ENCODE assay signal across 8 cellular contexts in genomic region chr22:44684506-44685383, GRCh38. TPM values are rescaled to one million over a fixed set of nuclear protein-coding genes. Genes with fewer than 3 reads are reported as not detected.
DNase-seq lines count a peak whose midpoint lies in the region; ATAC-seq lines count a peak whose summit lies in the region.

No MANE protein-coding gene starts in this region.

- peak overlapping the region; percentile 83 for H3K27ac Mint-ChIP-seq in activated CD4-positive, alpha-beta memory T cell treated with anti-CD3 and anti-CD28 coated beads, Interleukin-2, amount 10 ng/mL, durations not matched to agents 7 days and 5 days
- peak overlapping the region; percentile 42 for H3K27ac Mint-ChIP-seq in memory B cell

- peaks cover 60% of the 10 kb centered on the region for H3K4me1 Mint-ChIP-seq in activated CD4-positive, alpha-beta memory T cell treated with anti-CD3 and anti-CD28 coated beads, Interleukin-2, amount 10 ng/mL, durations not matched to agents 7 days and 5 days
- peaks cover 24% of the 10 kb centered on the region for H3K4me1 Mint-ChIP-seq in memory B cell

- H3K9me3 Mint-ChIP-seq in activated CD4-positive, alpha-beta memory T cell treated with anti-CD3 and anti-CD28 coated beads, Interleukin-2, amount 10 ng/mL, durations not matched to agents 7 days and 5 days = no peaks in the 10 kb centered on the region
- no peaks in the 10 kb centered on the region for H3K9me3 Mint-ChIP-seq in memory B cell

- CTCF ChIA-PET in activated CD4-positive, alpha-beta memory T cell treated with anti-CD3 and anti-CD28 coated beads, Interleukin-2, amount 10 ng/mL, durations not matched to agents 7 days and 5 days (lab: Charles Lee) = interaction anchor here (0.6 to 8.6 kb wide), 26 partner anchors 10 to 692 kb away, joined by 3 to 146 read pairs (median 5); partner anchors contain the start of gene PARVG

- DNase-seq in AG08395 (ENCODE audit: low spot score) = peak; percentile 95
- peak; percentile 52 for DNase-seq in NCI-H82 treated with DMSO at 0.1 percent for 48 hours (lab: John Stamatoyannopoulos, UW; ENCODE audit: unreplicated experiment)
- DNase-seq in activated CD4-positive, alpha-beta memory T cell treated with anti-CD3 and anti-CD28 coated beads, Interleukin-2, amount 10 ng/mL, durations not matched to agents 7 days and 5 days = peak; percentile 91
- peak; percentile 92 for DNase-seq in ecto neural progenitor cell (ENCODE audit: low spot score)
- DNase-seq in memory B cell (ENCODE audit: low spot score in 2 of 2) = peak; percentile 62 to 76
- peak; percentile 79 to 82 for DNase-seq in stimulated activated CD8-positive, alpha-beta memory T cell treated with anti-CD3 and anti-CD28 coated beads, Interleukin-15, amount 100 ng/mL, for 48 hours (ENCODE audit: low read depth in 2 of 2)

- H3K27me3 Mint-ChIP-seq in activated CD4-positive, alpha-beta memory T cell treated with anti-CD3 and anti-CD28 coated beads, Interleukin-2, amount 10 ng/mL, durations not matched to agents 7 days and 5 days = peaks cover 3% of the 10 kb centered on the region
- peaks cover 6% of the 10 kb centered on the region for H3K27me3 Mint-ChIP-seq in memory B cell

- H3K4me3 Mint-ChIP-seq in activated CD4-positive, alpha-beta memory T cell treated with anti-CD3 and anti-CD28 coated beads, Interleukin-2, amount 10 ng/mL, durations not matched to agents 7 days and 5 days = peak overlapping the region; percentile 33
- peak overlapping the region; percentile 45 for H3K4me3 Mint-ChIP-seq in memory B cell

- POLR2A ChIA-PET in activated CD4-positive, alpha-beta memory T cell treated with anti-CD3 and anti-CD28 coated beads, Interleukin-2, amount 10 ng/mL, durations not matched to agents 7 days and 5 days (lab: Charles Lee) = interaction anchor here (0.8 to 7.7 kb wide), 5 partner anchors 16 to 730 kb away, joined by 3 to 92 read pairs (median 3); partner anchors contain the start of gene SAMM50

- H3K36me3 Mint-ChIP-seq in activated CD4-positive, alpha-beta memory T cell treated with anti-CD3 and anti-CD28 coated beads, Interleukin-2, amount 10 ng/mL, durations not matched to agents 7 days and 5 days (ENCODE audit: low read depth) = peaks cover 4% of the 10 kb centered on the region
- H3K36me3 Mint-ChIP-seq in memory B cell = no peaks in the 10 kb centered on the region

- ATAC-seq in GM18861 (IDR thresholded peaks at IDR 0.05; ENCODE audit: unreplicated experiment) (peak; percentile 50), HG03354 (IDR thresholded peaks at IDR 0.05; ENCODE audit: poor library complexity, severe bottlenecking, unreplicated experiment) (peak; percentile 63), memory B cell (ENCODE audit: low read depth) (peak; percentile 81)

RNA-seq across cellular contexts. Expression of gene PRR5, which starts 17.3 kb away (rescaled TPM):
- 10 to 100 TPM; 22.1 to 22.6 TPM for total RNA-seq in activated CD4-positive, alpha-beta memory T cell treated with anti-CD3 and anti-CD28 coated beads, Interleukin-2, amount 10 ng/mL, durations not matched to agents 7 days and 5 days

Comparison
In these comparisons a context has a peak if more than half of its experiments do, and no peak if none do; other contexts are left out.
1. Peak in every context shown above with its lines: DNase-seq and ATAC-seq.